In genomic region chr11:117953029-117953671, GRCh38 we compare ENCODE assay signal across 14 cellular contexts. TPM values are rescaled to one million over a fixed set of nuclear protein-coding genes. Genes with fewer than 3 reads are reported as not detected.
DNase-seq lines count a peak whose midpoint lies in the region; ATAC-seq and TF ChIP-seq lines count a peak whose summit lies in the region.
"Had no signal": no experiment of that assay in that cellular context is flagged by ENCODE, and none has a peak within 500 bp of the region (broad histone marks: within the 10 kb centered on the region; RNA-seq: fewer than 3 reads in every experiment).

No MANE protein-coding gene starts in this region.

- WGBS in thyroid gland, 2 donors = 95 to 96% methylated on average over 3 of the region's 3 CpGs

- intact Hi-C loops in activated CD8-positive, alpha-beta T cell treated with anti-CD3 and anti-CD28 coated beads for 36 hours (cut with micrococcal nuclease) = loop anchor here (5.0 kb wide), 3 partner anchors 34 to 131 kb away; partner anchors contain the start of genes FXYD2 and IL10RA
- intact Hi-C loops in naive thymus-derived CD4-positive, alpha-beta T cell (cut with micrococcal nuclease) = loop anchor here in 1 of 2 donors (1.0 to 5.0 kb wide), 2 partner anchors 93 to 274 kb away; partner anchors contain the start of gene JAML
- intact Hi-C loops in thyroid gland (cut with DNase I) = no loop called here

- peaks cover 80% of the 10 kb centered on the region for H3K4me1 Mint-ChIP-seq in activated CD8-positive, alpha-beta T cell treated with anti-CD3 and anti-CD28 coated beads for 36 hours (ENCODE audit: low read depth)
- peaks cover 58 to 100% (median 98%) of the 10 kb centered on the region in 7 donors for H3K4me1 Mint-ChIP-seq in naive thymus-derived CD4-positive, alpha-beta T cell

- no peaks in the 10 kb centered on the region for H3K27me3 ChIP-seq in naive thymus-derived CD4-positive, alpha-beta T cell (ENCODE audit: control insufficient read depth in 2 of 2, insufficient read depth in 2 of 2, low read length in 2 of 2)
- H3K27me3 ChIP-seq in thyroid gland = no peaks in the 10 kb centered on the region
- H3K27me3 ChIP-seq: SJSA1 had no signal

- CTCF ChIA-PET in activated CD8-positive, alpha-beta T cell treated with anti-CD3 and anti-CD28 coated beads for 36 hours (lab: Charles Lee) = interaction anchor here (0.7 to 11.3 kb wide), 13 partner anchors 12 to 219 kb away, joined by 3 to 386 read pairs (median 4); partner anchors contain the start of genes FXYD2 and IL10RA
- CTCF ChIA-PET in naive thymus-derived CD4-positive, alpha-beta T cell (lab: Charles Lee) = interaction anchor here (0.7 to 9.5 kb wide), 16 partner anchors 8 to 220 kb away, joined by 3 to 138 read pairs (median 4); partner anchors contain the start of genes FXYD2 and IL10RA

- peaks cover 59 to 68% of the 10 kb centered on the region in 2 donors for H3K4me1 ChIP-seq in naive thymus-derived CD4-positive, alpha-beta T cell (ENCODE audit: control insufficient read depth in 2 of 2, insufficient read depth in 2 of 2, low read length in 2 of 2)
- peaks cover 12 to 21% of the 10 kb centered on the region in 2 donors for H3K4me1 ChIP-seq in thyroid gland
- H3K4me1 ChIP-seq: SJSA1 had no signal

- H3K4me3 ChIP-seq in naive thymus-derived CD4-positive, alpha-beta T cell (ENCODE audit: low read length) = peak overlapping the region; percentile 22
- H3K4me3 ChIP-seq in thyroid gland (replicated peaks in 1 of 3) = no peak overlapping the region
- H3K4me3 ChIP-seq: SJSA1 had no signal

- H3K36me3 ChIP-seq in naive thymus-derived CD4-positive, alpha-beta T cell (ENCODE audit: control insufficient read depth in 2 of 3, insufficient read depth in 3 of 3, low read length in 3 of 3) = no peaks in the 10 kb centered on the region
- no peaks in the 10 kb centered on the region for H3K36me3 ChIP-seq in thyroid gland
- H3K36me3 ChIP-seq: SJSA1 had no signal

- no peak for TF ChIP-seq POLR2A in thyroid gland (IDR thresholded peaks at IDR 0.05)

- DNase-seq in NCI-H1417 (lab: John Stamatoyannopoulos, UW) (peak in 2 of 3 experiments; percentile 29 to 66), NCI-H1417 treated with DMSO at 0.1 percent for 48 hours (lab: John Stamatoyannopoulos, UW) (no peak), MV-4-11 (lab: John Stamatoyannopoulos, UW) (peak; percentile 59), thyroid gland (no peak), SW 1271 (lab: John Stamatoyannopoulos, UW) (no peak)
- DNase-seq in activated CD8-positive, alpha-beta T cell treated with anti-CD3 and anti-CD28 coated beads for 36 hours = peak; percentile 70
- peak in 7 of 9 donors; percentile 55 to 77 (median 73) for DNase-seq in naive thymus-derived CD4-positive, alpha-beta T cell
- DNase-seq: 8988T, erythroblast, NCI-H2081 treated with DMSO at 0.1 percent for 48 hours had no signal

- TF ChIP-seq CTCF in activated CD8-positive, alpha-beta T cell treated with anti-CD3 and anti-CD28 coated beads for 36 hours (IDR thresholded peaks at IDR 0.05) = no peak
- no peak for TF ChIP-seq CTCF in thyroid gland (IDR thresholded peaks at IDR 0.05)

- H3K9me3 Mint-ChIP-seq in activated CD8-positive, alpha-beta T cell treated with anti-CD3 and anti-CD28 coated beads for 36 hours = peaks cover 10% of the 10 kb centered on the region
- H3K9me3 Mint-ChIP-seq in naive thymus-derived CD4-positive, alpha-beta T cell = peaks cover 0 to 19% (median 6%) of the 10 kb centered on the region in 11 donors

- ATAC-seq in activated CD8-positive, alpha-beta T cell treated with anti-CD3 and anti-CD28 coated beads for 36 hours = peak; percentile 55
- peak; percentile 58 for ATAC-seq in naive thymus-derived CD4-positive, alpha-beta T cell
- ATAC-seq in HG03025 (IDR thresholded peaks at IDR 0.05; ENCODE audit: low FRiP score, unreplicated experiment) = no peak

- H3K9me3 ChIP-seq in naive thymus-derived CD4-positive, alpha-beta T cell (ENCODE audit: control insufficient read depth in 2 of 3, low read length in 3 of 3) = no peaks in the 10 kb centered on the region
- no peaks in the 10 kb centered on the region for H3K9me3 ChIP-seq in thyroid gland
- H3K9me3 ChIP-seq: SJSA1 had no signal

- peak overlapping the region; percentile 58 for H3K27ac ChIP-seq in naive thymus-derived CD4-positive, alpha-beta T cell (ENCODE audit: low read depth, low read length)
- no peak overlapping the region for H3K27ac ChIP-seq in thyroid gland
- H3K27ac ChIP-seq: SJSA1 had no signal

- peak overlapping the region; percentile 93 for H3K27ac Mint-ChIP-seq in activated CD8-positive, alpha-beta T cell treated with anti-CD3 and anti-CD28 coated beads for 36 hours
- peak overlapping the region; percentile 87 to 96 (median 90) for H3K27ac Mint-ChIP-seq in naive thymus-derived CD4-positive, alpha-beta T cell
- H3K27ac Mint-ChIP-seq: brain had no signal

- H3K27me3 Mint-ChIP-seq in activated CD8-positive, alpha-beta T cell treated with anti-CD3 and anti-CD28 coated beads for 36 hours = no peaks in the 10 kb centered on the region
- no peaks in the 10 kb centered on the region for H3K27me3 Mint-ChIP-seq in naive thymus-derived CD4-positive, alpha-beta T cell

- POLR2A ChIA-PET in activated CD8-positive, alpha-beta T cell treated with anti-CD3 and anti-CD28 coated beads for 36 hours (lab: Charles Lee) = interaction anchor here (0.6 to 8.8 kb wide), 14 partner anchors 11 to 138 kb away, joined by 3 to 87 read pairs (median 5); partner anchors contain the start of gene IL10RA
- POLR2A ChIA-PET in naive thymus-derived CD4-positive, alpha-beta T cell (lab: Charles Lee) = interaction anchor here (0.6 to 7.8 kb wide), 18 partner anchors 11 to 353 kb away, joined by 3 to 302 read pairs (median 4); partner anchors contain the start of gene IL10RA

- H3K4me3 Mint-ChIP-seq in activated CD8-positive, alpha-beta T cell treated with anti-CD3 and anti-CD28 coated beads for 36 hours = peak overlapping the region; percentile 56
- H3K4me3 Mint-ChIP-seq in naive thymus-derived CD4-positive, alpha-beta T cell = peak overlapping the region; percentile 75 to 92 (median 82)
- H3K4me3 Mint-ChIP-seq: brain had no signal

- H3K36me3 Mint-ChIP-seq in activated CD8-positive, alpha-beta T cell treated with anti-CD3 and anti-CD28 coated beads for 36 hours (ENCODE audit: low read depth) = peaks cover 16% of the 10 kb centered on the region
- peaks cover 5 to 34% (median 12%) of the 10 kb centered on the region in 5 donors for H3K36me3 Mint-ChIP-seq in naive thymus-derived CD4-positive, alpha-beta T cell
- H3K36me3 Mint-ChIP-seq: brain had no signal

RNA-seq across cellular contexts. Expression of gene TMPRSS13, which starts 23.9 kb away (rescaled TPM):
- total RNA-seq in activated CD8-positive, alpha-beta T cell treated with anti-CD3 and anti-CD28 coated beads for 36 hours = 1 to 10 TPM; 3.5 to 4.7 TPM
- 1 to 10 TPM; 2.4 to 4.1 (median 3.1) TPM for total RNA-seq in naive thymus-derived CD4-positive, alpha-beta T cell
- under 1 TPM; 0.47 to 0.66 TPM for polyA plus RNA-seq in naive thymus-derived CD4-positive, alpha-beta T cell
- 10 to 100 TPM in 3 of 4 donors, 1 to 10 TPM in 1; 8.5 to 24.3 (median 13.0) TPM for total RNA-seq in thyroid gland
- total RNA-seq: myocyte, SJSA1 had no signal

RNA-seq across cellular contexts. Expression of gene IL10RA, which starts 33.0 kb away (rescaled TPM):
- 10 to 100 TPM; 73.3 to 80.9 TPM for total RNA-seq in activated CD8-positive, alpha-beta T cell treated with anti-CD3 and anti-CD28 coated beads for 36 hours
- 100 to 1,000 TPM; 154 to 300 (median 184) TPM for total RNA-seq in naive thymus-derived CD4-positive, alpha-beta T cell
- polyA plus RNA-seq in naive thymus-derived CD4-positive, alpha-beta T cell = 100 to 1,000 TPM in 1 of 2 donors, 10 to 100 TPM in 1; 85.2 to 163 TPM
- 10 to 100 TPM in 3 of 4 donors, 1 to 10 TPM in 1; 5.3 to 21.9 (median 10.6) TPM for total RNA-seq in thyroid gland
- total RNA-seq: myocyte, SJSA1 had no signal

Comparison
In these comparisons a context has a peak if more than half of its experiments do, and no peak if none do; other contexts are left out.
1. DNase-seq: peak in NCI-H1417 (2 of 3), MV-4-11 (single experiment), activated CD8-positive, alpha-beta T cell treated with anti-CD3 and anti-CD28 coated beads for 36 hours (single experiment) and naive thymus-derived CD4-positive, alpha-beta T cell (7 of 9); none in NCI-H1417 treated with DMSO at 0.1 percent for 48 hours (single experiment), thyroid gland (0 of 2) and SW 1271 (0 of 2).